In the genomic region with DNA sequence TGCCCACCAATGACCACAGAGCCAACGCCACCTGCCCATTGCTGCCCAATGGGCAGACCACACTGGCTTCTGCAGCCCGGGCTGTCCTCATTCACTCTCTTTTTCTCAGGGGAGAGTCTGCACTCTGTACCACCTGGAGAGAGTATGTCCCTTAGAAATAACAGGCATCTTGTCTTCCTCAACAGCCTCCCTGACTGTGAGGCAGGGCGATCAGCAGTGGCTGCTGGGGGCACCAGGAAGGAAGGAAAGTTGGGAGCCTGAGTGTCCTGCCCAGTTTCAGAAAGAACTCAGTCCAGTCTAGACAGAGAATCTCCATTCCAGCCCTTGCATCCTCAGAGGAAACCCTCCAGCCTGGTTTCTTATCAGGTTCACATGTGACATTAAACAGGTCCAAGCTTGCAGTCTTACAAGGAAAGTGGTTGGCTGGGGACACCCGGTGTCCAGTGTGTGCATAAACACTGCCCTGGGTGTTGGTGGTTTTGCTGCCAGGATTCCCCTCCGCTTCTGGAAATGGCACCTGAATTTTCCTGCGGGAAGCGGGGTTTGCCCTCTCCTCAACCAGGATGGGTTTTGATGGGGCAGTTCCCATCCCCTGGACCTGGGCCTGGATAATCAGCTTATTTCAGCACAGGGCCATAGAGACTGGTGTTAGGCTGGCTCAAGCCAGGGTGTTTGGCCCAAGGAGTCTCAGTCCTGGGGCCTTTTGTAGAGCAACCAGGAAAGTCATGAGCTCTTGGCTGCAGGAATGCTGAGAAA, we compare ENCODE assay signal across 8 cellular contexts. TPM values are rescaled to one million over a fixed set of nuclear protein-coding genes. Genes with fewer than 3 reads are reported as not detected.
DNase-seq lines count a peak whose midpoint lies in the region; ATAC-seq, FAIRE-seq and TF ChIP-seq lines count a peak whose summit lies in the region.

No MANE protein-coding gene starts in this region.

- H3K4me1 ChIP-seq in gastroesophageal sphincter (peaks cover 0 to 14% (median 0%) of the 10 kb centered on the region in 3 donors), pancreas (no peaks in the 10 kb centered on the region)

- TF ChIP-seq CTCF in gastroesophageal sphincter (IDR thresholded peaks at IDR 0.05) = peak in 3 of 4 experiments; percentile 26 to 61 (median 60)
- TF ChIP-seq CTCF in pancreas (IDR thresholded peaks at IDR 0.05) = peak in 1 of 4 donors; percentile 42
- TF ChIP-seq CTCF in CD14-positive monocyte (IDR thresholded peaks at IDR 0.05) = no peak

- no peak for TF ChIP-seq POLR2A in gastroesophageal sphincter (IDR thresholded peaks at IDR 0.05)

- DNase-seq in ACHN = peak; percentile 30
- peak; percentile 95 for DNase-seq in SK-N-DZ (ENCODE audit: low spot score)
- peak in 3 of 6 donors; percentile 35 to 50 (median 38) for DNase-seq in pancreas
- DNase-seq in CD14-positive monocyte (ENCODE audit: low spot score) = no peak

- 29 to 73% methylated on average over 2 to 5 of the region's 7 CpGs for WGBS in gastroesophageal sphincter (ENCODE audit: low coverage in 1 of 2), 2 donors
- 40 to 41% methylated on average over 7 of the region's 7 CpGs for WGBS in pancreas, 2 donors

- peak; percentile 58 for ATAC-seq in GM21526 (IDR thresholded peaks at IDR 0.05; ENCODE audit: low FRiP score, unreplicated experiment)
- ATAC-seq in gastroesophageal sphincter = peak; percentile 71
- ATAC-seq in pancreas = peak; percentile 72 to 98 (median 94)
- ATAC-seq in GM19463 (IDR thresholded peaks at IDR 0.05; ENCODE audit: unreplicated experiment) = no peak
- no peak for ATAC-seq in GM21515 (IDR thresholded peaks at IDR 0.05; ENCODE audit: unreplicated experiment)

- peaks cover 0 to 1% (median 0%) of the 10 kb centered on the region in 3 donors for H3K27me3 Mint-ChIP-seq in CD14-positive monocyte (ENCODE audit: low read depth in 3 of 3)

- H3K9me3 Mint-ChIP-seq in CD14-positive monocyte = peaks cover 0 to 4% (median 0%) of the 10 kb centered on the region in 7 donors

- H3K4me3 ChIP-seq in gastroesophageal sphincter (no peak overlapping the region), pancreas (no peak overlapping the region)

- no peaks in the 10 kb centered on the region for H3K36me3 ChIP-seq in gastroesophageal sphincter
- no peaks in the 10 kb centered on the region for H3K36me3 ChIP-seq in pancreas

- no peak for FAIRE-seq in pancreas (lab: Jason Lieb, UNC)

- intact Hi-C loops in pancreas (cut with DNase I) (no loop called here), CD14-positive monocyte (cut with micrococcal nuclease) (no loop called here)

- no peaks in the 10 kb centered on the region for H3K4me1 Mint-ChIP-seq in CD14-positive monocyte

- H3K27ac ChIP-seq in gastroesophageal sphincter = no peak overlapping the region
- H3K27ac ChIP-seq in pancreas = no peak overlapping the region

- no peak overlapping the region for H3K4me3 Mint-ChIP-seq in CD14-positive monocyte

- H3K9me3 ChIP-seq in gastroesophageal sphincter (no peaks in the 10 kb centered on the region), pancreas (no peaks in the 10 kb centered on the region)

- in situ Hi-C loops in ACHN (cut with HindIII; ENCODE audit: low pct_ligation_motif_present, low pct_unique_long_range_greater_than_20kb, low sequenced_read_pairs) = no loop called here

- H3K27ac Mint-ChIP-seq in CD14-positive monocyte = no peak overlapping the region

- H3K36me3 Mint-ChIP-seq in CD14-positive monocyte = no peaks in the 10 kb centered on the region

- no peak for TF ChIP-seq EP300 in gastroesophageal sphincter (IDR thresholded peaks at IDR 0.05)

- H3K27me3 ChIP-seq in gastroesophageal sphincter (peaks cover 5% of the 10 kb centered on the region), pancreas (no peaks in the 10 kb centered on the region)

RNA-seq across cellular contexts. Expression of a gene that starts 37.1 kb away (rescaled TPM):
- 2.2 TPM in 2 replicates for polyA plus RNA-seq in SK-N-DZ (2014; cell fraction: cytosol; rRNA removed)
- polyA plus RNA-seq in SK-N-DZ (2014; cell fraction: nucleus; rRNA removed) = 7.4 and 9.9 TPM in 2 replicates
- 1 to 10 TPM in 1 of 4 donors, under 1 TPM in 1, not detected in 2; 0.27 to 3.8 TPM for total RNA-seq in gastroesophageal sphincter
- under 1 TPM; 0.06 to 0.78 (median 0.16) TPM for total RNA-seq in pancreas
- 1 to 10 TPM in 1 of 2 donors, under 1 TPM in 1; 0.42 to 1.8 TPM for polyA plus RNA-seq in pancreas
- polyA plus RNA-seq in CD14-positive monocyte = not detected

Comparison
In these comparisons a context has a peak if more than half of its experiments do, and no peak if none do; other contexts are left out.
1. ATAC-seq: peak in GM21526 (single experiment), gastroesophageal sphincter (single experiment) and pancreas (4 of 4); none in GM19463 (single experiment) and GM21515 (single experiment).